8 cellular contexts compared by ENCODE assay signal in the genomic region with DNA sequence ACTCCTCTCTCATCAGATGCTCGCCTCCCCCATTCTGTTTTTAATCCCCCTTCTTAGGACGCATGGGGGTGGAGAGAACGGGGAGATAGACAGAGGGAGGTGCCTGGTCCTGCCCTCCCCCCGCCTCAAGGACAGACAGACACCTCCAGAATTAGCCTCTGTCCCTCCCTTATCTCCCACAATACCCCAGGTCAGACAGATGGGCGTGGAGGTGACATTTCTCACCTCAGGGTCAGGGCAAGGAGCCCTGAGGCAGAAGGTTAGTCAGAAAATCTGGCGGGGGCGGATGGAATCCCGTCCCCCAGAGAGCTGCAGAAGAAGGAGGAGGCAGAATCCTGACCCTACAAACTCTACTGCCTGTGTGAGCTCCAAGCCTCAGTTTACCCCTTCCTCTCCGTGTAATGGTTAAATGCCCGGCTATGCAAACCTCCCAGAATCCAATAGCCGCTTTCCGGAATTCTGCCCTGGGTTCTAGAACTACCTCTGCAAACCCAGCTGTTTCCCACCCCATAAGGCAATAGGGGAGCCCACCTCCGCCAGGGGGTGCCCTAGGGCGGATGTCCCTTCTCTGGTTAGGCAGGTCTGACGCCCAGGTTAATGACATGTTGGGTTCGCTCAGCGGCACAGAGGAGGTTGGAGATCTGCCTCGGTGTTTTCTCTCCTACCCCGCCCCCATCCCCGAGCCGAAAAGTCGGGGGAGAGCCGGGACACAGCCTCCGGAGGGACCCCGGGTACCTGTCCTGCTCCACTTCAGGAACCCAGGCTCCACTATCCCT. TPM values are rescaled to one million over a fixed set of nuclear protein-coding genes. Genes with fewer than 3 reads are reported as not detected.
DNase-seq lines count a peak whose midpoint lies in the region; ATAC-seq and TF ChIP-seq lines count a peak whose summit lies in the region.

No MANE protein-coding gene starts in this region.

- peaks cover 28% of the 10 kb centered on the region for H3K27me3 Mint-ChIP-seq in activated T-cell treated with anti-CD3 and anti-CD28 coated beads, Interleukin-2, amount 50 U/mL, for 4 hours (ENCODE audit: low read depth)

- H3K36me3 ChIP-seq in prostate gland = no peaks in the 10 kb centered on the region

- H3K27ac ChIP-seq in prostate gland = peak overlapping the region; percentile 90 to 96

- no peaks in the 10 kb centered on the region for H3K9me3 Mint-ChIP-seq in activated T-cell treated with anti-CD3 and anti-CD28 coated beads, Interleukin-2, amount 50 U/mL, for 4 hours

- TF ChIP-seq POLR2A in prostate gland (IDR thresholded peaks at IDR 0.05) = peak; percentile 57

- peak; percentile 32 for DNase-seq in NCI-H2171 treated with DMSO at 0.1 percent for 48 hours (lab: John Stamatoyannopoulos, UW)
- no peak for DNase-seq in NCI-H2171 (lab: John Stamatoyannopoulos, UW)
- peak; percentile 64 for DNase-seq in NCI-H748 treated with DMSO at 0.1 percent for 48 hours (lab: John Stamatoyannopoulos, UW)
- peak; percentile 61 for DNase-seq in activated T-cell treated with anti-CD3 and anti-CD28 coated beads, Interleukin-2, amount 50 U/mL, for 4 hours
- peak; percentile 24 for DNase-seq in fibroblast of villous mesenchyme (ENCODE audit: low read depth)
- DNase-seq in prostate gland (ENCODE audit: low spot score) = peak; percentile 66
- no peak for DNase-seq in NK-92 treated with Interleukin-12 subunit alpha and Interleukin-12 subunit beta, amount 100 ng/mL, for 24 hours (lab: John Stamatoyannopoulos, UW)

- no peak for ATAC-seq in activated T-cell treated with anti-CD3 and anti-CD28 coated beads, Interleukin-2, amount 50 U/mL, for 4 hours
- ATAC-seq in HG03159 (IDR thresholded peaks at IDR 0.05; ENCODE audit: unreplicated experiment) = no peak

- H3K4me1 Mint-ChIP-seq in activated T-cell treated with anti-CD3 and anti-CD28 coated beads, Interleukin-2, amount 50 U/mL, for 4 hours (ENCODE audit: low read depth) = peaks cover 29% of the 10 kb centered on the region

- TF ChIP-seq CTCF in fibroblast of villous mesenchyme (IDR thresholded peaks at IDR 0.05; ENCODE audit: insufficient read depth, low read depth, low read length) (peak; percentile 60), prostate gland (IDR thresholded peaks at IDR 0.05) (peak in 3 of 4 experiments; percentile 55 to 80 (median 70))

- intact Hi-C loops in prostate gland (cut with DNase I) = no loop called here

- H3K9me3 ChIP-seq in prostate gland = no peaks in the 10 kb centered on the region

- 10% methylated on average over 25 of the region's 25 CpGs for WGBS in prostate gland

- peaks cover 9% of the 10 kb centered on the region for H3K4me1 ChIP-seq in prostate gland (replicated peaks)

- no peaks in the 10 kb centered on the region for H3K27me3 ChIP-seq in prostate gland (replicated peaks; ENCODE audit: insufficient read depth)

- H3K4me3 ChIP-seq in fibroblast of villous mesenchyme (ENCODE audit: low read depth, low read length) (peak overlapping the region; percentile 92), prostate gland (peak overlapping the region; percentile 53 to 60)

- peak overlapping the region; percentile 99 for H3K4me3 Mint-ChIP-seq in activated T-cell treated with anti-CD3 and anti-CD28 coated beads, Interleukin-2, amount 50 U/mL, for 4 hours

- peaks cover 8% of the 10 kb centered on the region for H3K36me3 Mint-ChIP-seq in activated T-cell treated with anti-CD3 and anti-CD28 coated beads, Interleukin-2, amount 50 U/mL, for 4 hours (ENCODE audit: insufficient read depth)

RNA-seq across cellular contexts. Expression of a gene that starts 0.9 kb away (rescaled TPM):
- 1 to 10 TPM; 1.6 to 6.8 (median 4.1) TPM for total RNA-seq in activated T-cell treated with anti-CD3 and anti-CD28 coated beads, Interleukin-2, amount 50 U/mL, for 4 hours
- total RNA-seq in fibroblast of villous mesenchyme (5.6 and 8.4 TPM in 2 replicates), prostate gland (10 to 100 TPM; 56.1 to 60.3 TPM)

RNA-seq across cellular contexts. Expression of a gene that starts 2.5 kb away (rescaled TPM):
- 10 to 100 TPM; 45.2 to 57.3 (median 49.1) TPM for total RNA-seq in activated T-cell treated with anti-CD3 and anti-CD28 coated beads, Interleukin-2, amount 50 U/mL, for 4 hours
- 8.1 and 13.4 TPM in 2 replicates for total RNA-seq in fibroblast of villous mesenchyme
- total RNA-seq in prostate gland = 1 to 10 TPM; 6.6 to 8.9 TPM

RNA-seq across cellular contexts. Expression of a gene that starts 19.7 kb away (rescaled TPM):
- 10 to 100 TPM; 68.0 to 86.2 (median 85.7) TPM for total RNA-seq in activated T-cell treated with anti-CD3 and anti-CD28 coated beads, Interleukin-2, amount 50 U/mL, for 4 hours
- total RNA-seq in fibroblast of villous mesenchyme (73.0 and 88.9 TPM in 2 replicates), prostate gland (100 to 1,000 TPM; 142 to 151 TPM)

RNA-seq across cellular contexts. Expression of a gene that starts 33.6 kb away (rescaled TPM):
- total RNA-seq in activated T-cell treated with anti-CD3 and anti-CD28 coated beads, Interleukin-2, amount 50 U/mL, for 4 hours = 10 to 100 TPM; 22.2 to 23.8 (median 23.8) TPM
- total RNA-seq in fibroblast of villous mesenchyme = 53.5 and 73.0 TPM in 2 replicates
- total RNA-seq in prostate gland = 10 to 100 TPM; 20.5 to 31.8 TPM

Comparison
In these comparisons a context has a peak if more than half of its experiments do, and no peak if none do; other contexts are left out.
1. DNase-seq: peak in NCI-H2171 treated with DMSO at 0.1 percent for 48 hours (single experiment), NCI-H748 treated with DMSO at 0.1 percent for 48 hours (single experiment), activated T-cell treated with anti-CD3 and anti-CD28 coated beads, Interleukin-2, amount 50 U/mL, for 4 hours (single experiment), fibroblast of villous mesenchyme (single experiment) and prostate gland (single experiment); none in NCI-H2171 (single experiment) and NK-92 treated with Interleukin-12 subunit alpha and Interleukin-12 subunit beta, amount 100 ng/mL, for 24 hours (single experiment).